In the genomic region with DNA sequence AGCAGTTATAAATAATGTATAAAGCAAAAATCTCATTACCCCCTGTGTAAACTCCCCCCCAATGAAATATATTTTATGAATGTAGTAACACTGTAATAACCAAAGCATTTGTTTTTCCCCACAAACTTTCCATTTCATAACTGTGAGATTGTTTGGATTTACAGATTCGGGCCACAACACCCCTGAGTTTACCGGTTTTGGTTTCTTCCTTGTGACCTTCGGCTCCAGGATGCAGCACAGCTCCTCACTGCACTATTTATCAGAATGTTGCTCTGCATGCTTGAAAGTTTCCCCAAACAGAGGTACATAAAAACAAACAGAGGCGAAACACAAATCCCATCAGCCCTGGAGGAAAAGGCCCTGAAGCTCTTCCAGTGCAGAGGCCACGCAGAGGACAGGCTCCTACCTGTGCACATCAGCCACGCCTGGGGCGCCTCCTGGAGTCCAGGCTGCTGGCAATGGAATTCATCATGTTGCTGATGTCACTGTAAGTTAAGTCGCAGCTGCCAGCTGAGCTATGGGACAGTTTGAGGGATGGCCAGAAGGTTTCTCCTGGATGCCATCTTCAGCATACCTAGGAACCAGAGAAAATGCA, we compare ENCODE assay signal across 10 cellular contexts.
DNase-seq lines count a peak whose midpoint lies in the region; ATAC-seq, FAIRE-seq and TF ChIP-seq lines count a peak whose summit lies in the region.
"Had no signal": no experiment of that assay in that cellular context is flagged by ENCODE, and none has a peak within 500 bp of the region (broad histone marks: within the 10 kb centered on the region; RNA-seq: fewer than 3 reads in every experiment).

No MANE protein-coding gene starts in this region.

- no peak overlapping the region for H4K8ac ChIP-seq in mesendoderm (ENCODE audit: low read depth, low read length)

- H2BK120ac ChIP-seq in mesendoderm (ENCODE audit: low read depth, low read length) = no peak overlapping the region

- H2BK15ac ChIP-seq in mesendoderm (replicated peaks; ENCODE audit: low read depth) = no peak overlapping the region

- H3K79me2 ChIP-seq in mesendoderm (ENCODE audit: control insufficient read depth, insufficient read depth, low read length) = no peaks in the 10 kb centered on the region

- peaks cover 7% of the 10 kb centered on the region for H3K4me1 Mint-ChIP-seq in activated CD4-positive, alpha-beta T cell treated with anti-CD3 and anti-CD28 coated beads, Interleukin-2, amount 10 ng/mL, durations not matched to agents 7 days and 5 days

- H3K4me2 ChIP-seq in mesendoderm (ENCODE audit: low read length) = no peak overlapping the region

- H3K36me3 ChIP-seq in mesendoderm (ENCODE audit: control insufficient read depth, insufficient read depth, low read length) = no peaks in the 10 kb centered on the region
- H3K36me3 ChIP-seq: cardiac muscle cell had no signal

- no peak for FAIRE-seq in RCC 7860 (lab: Jason Lieb, UNC)

- H4K5ac ChIP-seq in mesendoderm (ENCODE audit: low read length) = no peak overlapping the region

- no peak overlapping the region for H3K4ac ChIP-seq in mesendoderm (ENCODE audit: low read depth, low read length)

- H3K27me3 ChIP-seq in mesendoderm (ENCODE audit: insufficient read depth, low read length, poor library complexity) = no peaks in the 10 kb centered on the region
- H3K27me3 ChIP-seq: cardiac muscle cell had no signal

- POLR2A ChIA-PET in activated CD4-positive, alpha-beta T cell treated with anti-CD3 and anti-CD28 coated beads, Interleukin-2, amount 10 ng/mL, durations not matched to agents 7 days and 5 days (lab: Charles Lee) = no interaction called here

- TF ChIP-seq CTCF in GM12865 (IDR thresholded peaks at IDR 0.05; ENCODE audit: insufficient read depth, low read depth, low read length, missing control alignments) = peak; percentile 45

- no peak overlapping the region for H2AK5ac ChIP-seq in mesendoderm (ENCODE audit: low read length)

- DNase-seq in GM12865 (ENCODE audit: low read depth) = peak; percentile 81
- DNase-seq in activated CD4-positive, alpha-beta T cell treated with anti-CD3 and anti-CD28 coated beads, Interleukin-2, amount 10 ng/mL, durations not matched to agents 7 days and 5 days = peak; percentile 9
- DNase-seq in mesendoderm = peak; percentile 57
- DNase-seq in RCC 7860 (ENCODE audit: low spot score) = no peak
- DNase-seq in NCI-H2171 treated with DMSO at 0.1 percent for 48 hours (lab: John Stamatoyannopoulos, UW) = no peak
- no peak for DNase-seq in HPDE6-E6E7 (ENCODE audit: extremely low spot score)

- ATAC-seq in HG03442 (IDR thresholded peaks at IDR 0.05; ENCODE audit: unreplicated experiment) (peak; percentile 17), HG03135 (IDR thresholded peaks at IDR 0.05; ENCODE audit: unreplicated experiment) (no peak)

- no peaks in the 10 kb centered on the region for H3K4me1 ChIP-seq in mesendoderm (ENCODE audit: control insufficient read depth, low read depth, low read length)

- H3K56ac ChIP-seq in mesendoderm (ENCODE audit: low read length) = no peak overlapping the region

- H3K4me3 ChIP-seq in GM12865 (ENCODE audit: low read depth, low read length) = peak overlapping the region; percentile 37
- no peak overlapping the region for H3K4me3 ChIP-seq in mesendoderm (ENCODE audit: low read length)
- H3K4me3 ChIP-seq: cardiac muscle cell had no signal

- H3K27ac Mint-ChIP-seq in activated CD4-positive, alpha-beta T cell treated with anti-CD3 and anti-CD28 coated beads, Interleukin-2, amount 10 ng/mL, durations not matched to agents 7 days and 5 days = peak overlapping the region; percentile 41

- H3K9me3 Mint-ChIP-seq in activated CD4-positive, alpha-beta T cell treated with anti-CD3 and anti-CD28 coated beads, Interleukin-2, amount 10 ng/mL, durations not matched to agents 7 days and 5 days = peaks cover 3% of the 10 kb centered on the region

- H3K18ac ChIP-seq in mesendoderm (ENCODE audit: low read length) = no peak overlapping the region

- no peaks in the 10 kb centered on the region for H3K27me3 Mint-ChIP-seq in activated CD4-positive, alpha-beta T cell treated with anti-CD3 and anti-CD28 coated beads, Interleukin-2, amount 10 ng/mL, durations not matched to agents 7 days and 5 days

- no peaks in the 10 kb centered on the region for H3K36me3 Mint-ChIP-seq in activated CD4-positive, alpha-beta T cell treated with anti-CD3 and anti-CD28 coated beads, Interleukin-2, amount 10 ng/mL, durations not matched to agents 7 days and 5 days (ENCODE audit: low read depth)

- H3K9ac ChIP-seq in mesendoderm (ENCODE audit: low read length) = no peak overlapping the region

- no CpG with 5 or more reads among the region's 8 CpGs for WGBS in mesendoderm (ENCODE audit: extremely low coverage, insufficient coverage, low lambda C conversion rate)

- H3K4me3 Mint-ChIP-seq in activated CD4-positive, alpha-beta T cell treated with anti-CD3 and anti-CD28 coated beads, Interleukin-2, amount 10 ng/mL, durations not matched to agents 7 days and 5 days = no peak overlapping the region

- no peak overlapping the region for H3K27ac ChIP-seq in mesendoderm (ENCODE audit: low read depth, low read length)
- H3K27ac ChIP-seq: HL-60 had no signal

- H2BK5ac ChIP-seq in mesendoderm (ENCODE audit: low read length) = no peak overlapping the region

- H3K79me1 ChIP-seq in mesendoderm (ENCODE audit: low read length) = no peaks in the 10 kb centered on the region

- no peak overlapping the region for H3K23ac ChIP-seq in mesendoderm (ENCODE audit: low read length)

- CTCF ChIA-PET in activated CD4-positive, alpha-beta T cell treated with anti-CD3 and anti-CD28 coated beads, Interleukin-2, amount 10 ng/mL, durations not matched to agents 7 days and 5 days (lab: Charles Lee) = interaction anchor here (1.3 kb wide), 1 partner anchor 27 kb away, joined by 3 read pairs; no protein-coding TSS in a partner anchor

Comparison
In these comparisons a context has a peak if more than half of its experiments do, and no peak if none do; other contexts are left out.
1. DNase-seq: peak in GM12865 (single experiment), activated CD4-positive, alpha-beta T cell treated with anti-CD3 and anti-CD28 coated beads, Interleukin-2, amount 10 ng/mL, durations not matched to agents 7 days and 5 days (single experiment) and mesendoderm (single experiment); none in RCC 7860 (single experiment), NCI-H2171 treated with DMSO at 0.1 percent for 48 hours (single experiment) and HPDE6-E6E7 (single experiment).